7 cellular contexts compared by ENCODE assay signal in the genomic region with DNA sequence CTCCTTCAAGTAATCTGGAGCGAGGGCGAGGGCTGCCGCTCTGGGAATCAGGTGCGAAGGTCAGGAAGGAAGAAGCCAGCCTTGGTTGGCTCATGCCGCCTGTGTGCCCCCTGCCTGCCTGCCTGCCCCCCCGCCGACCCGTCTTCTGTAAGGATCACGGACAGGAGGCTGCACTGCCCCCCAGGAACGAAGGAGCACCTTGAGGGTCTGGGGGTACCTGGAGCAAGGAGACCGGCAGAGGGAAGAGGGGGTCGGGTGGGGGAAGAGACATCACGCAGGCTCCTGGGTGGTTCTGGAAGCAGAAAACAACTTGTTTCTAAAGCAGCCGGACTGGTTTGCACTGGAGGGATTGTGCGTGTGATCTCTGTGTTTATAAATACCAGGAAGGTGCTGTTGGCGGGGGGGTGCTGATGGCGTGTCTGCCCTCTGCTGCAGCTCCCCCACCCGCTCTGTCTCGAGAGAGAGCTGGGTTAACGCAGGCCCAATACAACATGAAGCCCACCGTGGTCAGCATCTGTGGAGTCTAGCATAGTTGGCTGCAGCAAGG. TPM values are rescaled to one million over a fixed set of nuclear protein-coding genes. Genes with fewer than 3 reads are reported as not detected.
A peak's percentile ranks its signal among the peaks of the same experiment; 100 is the strongest.
DNase-seq lines count a peak whose midpoint lies in the region; ATAC-seq and TF ChIP-seq lines count a peak whose summit lies in the region.

No MANE protein-coding gene starts in this region.

- H2AFZ ChIP-seq in GM23248: no peak overlapping the region
- H2AFZ ChIP-seq in parathyroid adenoma: peak overlapping the region; percentile 74

- ATAC-seq in left lobe of liver (no peak), HG03097 (IDR thresholded peaks at IDR 0.05; ENCODE audit: low FRiP score, unreplicated experiment) (no peak)

- no peaks in the 10 kb centered on the region; the same call in 1 of the 2 replicates for H4K20me1 ChIP-seq in GM23248 (ENCODE audit: insufficient read depth)

- H3K9me3 ChIP-seq in GM23248 (ENCODE audit: low read depth) (no peaks in the 10 kb centered on the region), parathyroid adenoma (ENCODE audit: control insufficient read depth, low read length) (no peaks in the 10 kb centered on the region)

- H3K36me3 ChIP-seq in GM23248 (ENCODE audit: low read depth): 0 out of 2 replicates have a peak, but pooled peaks cover 3% of the 10 kb centered on the region
- no peaks in the 10 kb centered on the region for H3K36me3 ChIP-seq in parathyroid adenoma (ENCODE audit: control insufficient read depth, insufficient read depth, low read length)

- H3K27me3 ChIP-seq in GM23248 (replicated peaks; ENCODE audit: insufficient read depth) (no peaks in the 10 kb centered on the region), parathyroid adenoma (ENCODE audit: control insufficient read depth, insufficient read depth, low read length) (no peaks in the 10 kb centered on the region)

- peak overlapping the region; percentile 95 for H3K4me3 ChIP-seq in GM23248
- H3K4me3 ChIP-seq in fibroblast of the aortic adventitia (ENCODE audit: low read depth, low read length): peak overlapping the region; percentile 93
- H3K4me3 ChIP-seq in parathyroid adenoma (ENCODE audit: low read depth, low read length): peak overlapping the region; percentile 49

- no peak for TF ChIP-seq CTCF in RWPE1 (conservative IDR thresholded peaks at IDR 0.05; ENCODE audit: low read depth)
- TF ChIP-seq CTCF in fibroblast of the aortic adventitia (IDR thresholded peaks at IDR 0.05; ENCODE audit: insufficient read depth, low read length): no peak
- no peak for TF ChIP-seq CTCF in parathyroid adenoma (IDR thresholded peaks at IDR 0.05)

- 0 to 1% methylated on average over 20 to 21 of the region's 21 CpGs for WGBS in GM23248 (ENCODE audit: low coverage in 1 of 2, low lambda C conversion rate in 2 of 2, missing lambda C conversion rate in 2 of 2), 2 experiments

- peaks cover 51% of the 10 kb centered on the region for H3F3A ChIP-seq in GM23248 (ENCODE audit: insufficient read depth)

- CTCF ChIA-PET in RWPE1 (lab: Yijun Ruan, JAX): no interaction called here

- H3K27ac ChIP-seq in GM23248 (peak overlapping the region; percentile 98), RWPE1 (peak overlapping the region; percentile 100), parathyroid adenoma (peak overlapping the region; percentile 77)

- H3K9me2 ChIP-seq in GM23248 (ENCODE audit: insufficient read depth): no peaks in the 10 kb centered on the region

- H3K9ac ChIP-seq in GM23248 (peak overlapping the region; percentile 99), parathyroid adenoma (no peak overlapping the region)

- POLR2A ChIA-PET in RWPE1 (lab: Yijun Ruan, JAX; ENCODE audit: low non-redundant PET): no interaction called here

- in situ Hi-C loops in GM23248 (cut with MboI): no loop called here

- DNase-seq in GM23248 (peak; percentile 82), RWPE1 (ENCODE audit: low spot score) (no peak), fibroblast of the aortic adventitia (ENCODE audit: low read depth) (peak; percentile 70), NOMO-1 treated with dmso at 0.1 percent for 144 hours (lab: John Stamatoyannopoulos, UW; ENCODE audit: unreplicated experiment) (no peak), left lobe of liver (ENCODE audit: low spot score) (no peak)

- H3K4me1 ChIP-seq in GM23248 (ENCODE audit: insufficient read depth): peaks cover 30% of the 10 kb centered on the region
- H3K4me1 ChIP-seq in parathyroid adenoma: peaks cover 12% of the 10 kb centered on the region

- peak overlapping the region; percentile 100 for H3K4me2 ChIP-seq in GM23248 (ENCODE audit: unreplicated experiment)
- H3K4me2 ChIP-seq in parathyroid adenoma (ENCODE audit: low read length): peak overlapping the region; percentile 53

- H3K79me2 ChIP-seq in GM23248 (ENCODE audit: insufficient read depth) (peaks cover 65% of the 10 kb centered on the region), parathyroid adenoma (peaks cover 17% of the 10 kb centered on the region)

RNA-seq across cellular contexts. Expression of a gene that starts 1.7 kb away (rescaled TPM):
- total RNA-seq in GM23248 (2014; rRNA removed; shearing (Covaris generic)): 78.0 and 83.5 TPM in 2 replicates
- 42.4 and 45.0 TPM in 2 replicates for polyA plus RNA-seq in GM23248 (2016; fragmentation: Nextera tagmentation; extraction: Ambion mirVana)
- 26.3 and 44.4 TPM in 2 replicates for total RNA-seq in fibroblast of the aortic adventitia (ENCODE audit: low replicate concordance)
- total RNA-seq in left lobe of liver: 9.3 TPM

Comparison
In these comparisons a context has a peak if more than half of its experiments do, and no peak if none do; other contexts are left out.
1. DNase-seq: peak in GM23248 (single experiment) and fibroblast of the aortic adventitia (single experiment); none in RWPE1 (single experiment), NOMO-1 treated with dmso at 0.1 percent for 144 hours (single experiment) and left lobe of liver (single experiment).
2. Peak in every context shown above with its lines, with median percentiles within 50 percentile points of each other: H3K27ac ChIP-seq and H3K4me3 ChIP-seq.